8 cellular contexts compared by ENCODE assay signal in genomic region chr20:63627129-63627699, GRCh38. TPM values are rescaled to one million over a fixed set of nuclear protein-coding genes. Genes with fewer than 3 reads are reported as not detected.
DNase-seq lines count a peak whose midpoint lies in the region; ATAC-seq and TF ChIP-seq lines count a peak whose summit lies in the region.

No MANE protein-coding gene starts in this region.

- peak overlapping the region; percentile 95 for H3K27ac Mint-ChIP-seq in activated CD4-positive, alpha-beta T cell treated with anti-CD3 and anti-CD28 coated beads, Interleukin-2, amount 10 ng/mL, durations not matched to agents 7 days and 5 days

- H3K4me3 Mint-ChIP-seq in activated CD4-positive, alpha-beta T cell treated with anti-CD3 and anti-CD28 coated beads, Interleukin-2, amount 10 ng/mL, durations not matched to agents 7 days and 5 days = peak overlapping the region; percentile 94

- H3K36me3 ChIP-seq in BJ (ENCODE audit: control insufficient read depth, insufficient read depth, low read length) = no peaks in the 10 kb centered on the region
- peaks cover 0 to 4% of the 10 kb centered on the region in 2 donors for H3K36me3 ChIP-seq in left lung

- H3K27me3 ChIP-seq in BJ (ENCODE audit: control insufficient read depth, insufficient read depth, low read length) (no peaks in the 10 kb centered on the region), left lung (no peaks in the 10 kb centered on the region)

- no peaks in the 10 kb centered on the region for H3K9me3 ChIP-seq in left lung

- peaks cover 35% of the 10 kb centered on the region for H3K36me3 Mint-ChIP-seq in activated CD4-positive, alpha-beta T cell treated with anti-CD3 and anti-CD28 coated beads, Interleukin-2, amount 10 ng/mL, durations not matched to agents 7 days and 5 days (ENCODE audit: low read depth)

- peaks cover 7 to 32% of the 10 kb centered on the region in 2 donors for H3K4me1 ChIP-seq in left lung

- DNase-seq in BJ (ENCODE audit: low read depth) (peak; percentile 44), GM19238 (ENCODE audit: insufficient read length, low spot score) (peak; percentile 98), NCI-H524 treated with DMSO at 0.1 percent for 48 hours (lab: John Stamatoyannopoulos, UW) (peak; percentile 5), cortex of kidney (lab: John Stamatoyannopoulos, UW) (peak; percentile 39), left lung (peak; percentile 96 to 98)
- peak; percentile 94 for DNase-seq in activated CD4-positive, alpha-beta T cell treated with anti-CD3 and anti-CD28 coated beads, Interleukin-2, amount 10 ng/mL, durations not matched to agents 7 days and 5 days
- DNase-seq in stimulated activated CD4-positive, alpha-beta T cell treated with anti-CD3 and anti-CD28 coated beads, Interleukin-2, amount 100 ng/mL, for 24 hours = peak; percentile 94 to 95

- peak overlapping the region; percentile 90 to 97 for H3K27ac ChIP-seq in left lung

- peaks cover 48% of the 10 kb centered on the region for H3K4me1 Mint-ChIP-seq in activated CD4-positive, alpha-beta T cell treated with anti-CD3 and anti-CD28 coated beads, Interleukin-2, amount 10 ng/mL, durations not matched to agents 7 days and 5 days

- no peak for TF ChIP-seq CTCF in BJ (IDR thresholded peaks at IDR 0.05; ENCODE audit: insufficient read depth, low read depth, low read length)
- TF ChIP-seq CTCF in left lung (IDR thresholded peaks at IDR 0.05) = no peak

- H3K9me3 Mint-ChIP-seq in activated CD4-positive, alpha-beta T cell treated with anti-CD3 and anti-CD28 coated beads, Interleukin-2, amount 10 ng/mL, durations not matched to agents 7 days and 5 days = no peaks in the 10 kb centered on the region

- peak; percentile 76 for ATAC-seq in HG03432 (IDR thresholded peaks at IDR 0.05; ENCODE audit: unreplicated experiment)
- ATAC-seq in left lung = peak; percentile 92

- CTCF ChIA-PET in BJ (lab: Yijun Ruan, JAX) = interaction anchor here (1.1 kb wide), 1 partner anchor 89 kb away, joined by 4 read pairs; no protein-coding TSS in a partner anchor
- CTCF ChIA-PET in activated CD4-positive, alpha-beta T cell treated with anti-CD3 and anti-CD28 coated beads, Interleukin-2, amount 10 ng/mL, durations not matched to agents 7 days and 5 days (lab: Charles Lee) = interaction anchor here (0.5 to 1.8 kb wide), 3 partner anchors 15 to 90 kb away, joined by 3 to 10 read pairs (median 9); partner anchors contain the start of gene PTK6

- POLR2A ChIA-PET in BJ (lab: Charles Lee) = interaction anchor here (0.6 kb wide), 1 partner anchor 107 kb away, joined by 5 read pairs; no protein-coding TSS in a partner anchor
- POLR2A ChIA-PET in activated CD4-positive, alpha-beta T cell treated with anti-CD3 and anti-CD28 coated beads, Interleukin-2, amount 10 ng/mL, durations not matched to agents 7 days and 5 days (lab: Charles Lee) = interaction anchor here (0.6 to 1.1 kb wide), 4 partner anchors 8 to 706 kb away, joined by 3 to 5 read pairs (median 4); no protein-coding TSS in a partner anchor

- intact Hi-C loops in left lung (cut with DNase I) = no loop called here

- H3K27me3 Mint-ChIP-seq in activated CD4-positive, alpha-beta T cell treated with anti-CD3 and anti-CD28 coated beads, Interleukin-2, amount 10 ng/mL, durations not matched to agents 7 days and 5 days = no peaks in the 10 kb centered on the region

- H3K4me3 ChIP-seq in BJ (ENCODE audit: low read depth, low read length) (peak overlapping the region; percentile 95), left lung (peak overlapping the region; percentile 72 to 93)

RNA-seq across cellular contexts. Expression of gene GMEB2, which starts 0.3 kb away (rescaled TPM):
- 5.2 and 7.4 TPM in 2 replicates for polyA plus RNA-seq in BJ (2011; rRNA removed)
- polyA minus RNA-seq in BJ (2011; rRNA and poly(A)+ RNA removed) = 4.4 and 5.2 TPM in 2 replicates
- 10 to 100 TPM; 20.0 to 20.5 TPM for total RNA-seq in activated CD4-positive, alpha-beta T cell treated with anti-CD3 and anti-CD28 coated beads, Interleukin-2, amount 10 ng/mL, durations not matched to agents 7 days and 5 days
- total RNA-seq in left lung = 1 to 10 TPM; 8.1 to 9.8 TPM

RNA-seq across cellular contexts. Expression of gene STMN3, which starts 26.0 kb away (rescaled TPM):
- polyA plus RNA-seq in BJ (2011; rRNA removed) = 9.7 and 12.7 TPM in 2 replicates
- 4.4 and 4.8 TPM in 2 replicates for polyA minus RNA-seq in BJ (2011; rRNA and poly(A)+ RNA removed)
- total RNA-seq in activated CD4-positive, alpha-beta T cell treated with anti-CD3 and anti-CD28 coated beads, Interleukin-2, amount 10 ng/mL, durations not matched to agents 7 days and 5 days = 10 to 100 TPM; 49.4 to 54.4 TPM
- total RNA-seq in left lung = 10 to 100 TPM; 12.6 to 13.1 TPM

RNA-seq across cellular contexts. Expression of gene RTEL1, which starts 30.9 kb away (rescaled TPM):
- 13.6 and 18.3 TPM in 2 replicates for polyA plus RNA-seq in BJ (2011; rRNA removed)
- polyA minus RNA-seq in BJ (2011; rRNA and poly(A)+ RNA removed) = 18.6 and 27.2 TPM in 2 replicates
- total RNA-seq in activated CD4-positive, alpha-beta T cell treated with anti-CD3 and anti-CD28 coated beads, Interleukin-2, amount 10 ng/mL, durations not matched to agents 7 days and 5 days = 10 to 100 TPM; 53.3 to 58.9 TPM
- total RNA-seq in left lung = 10 to 100 TPM; 22.3 to 38.8 TPM

RNA-seq across cellular contexts. Expression of gene HELZ2, which starts 53.2 kb away (rescaled TPM):
- 4.3 and 7.9 TPM in 2 replicates for polyA plus RNA-seq in BJ (2011; rRNA removed)
- 12.8 and 15.2 TPM in 2 replicates for polyA minus RNA-seq in BJ (2011; rRNA and poly(A)+ RNA removed)
- 100 to 1,000 TPM in 1 of 2 experiments, 10 to 100 TPM in 1; 95.5 to 107 TPM for total RNA-seq in activated CD4-positive, alpha-beta T cell treated with anti-CD3 and anti-CD28 coated beads, Interleukin-2, amount 10 ng/mL, durations not matched to agents 7 days and 5 days
- total RNA-seq in left lung = 10 to 100 TPM; 45.8 to 53.3 TPM

Comparison
In these comparisons a context has a peak if more than half of its experiments do, and no peak if none do; other contexts are left out.
1. Peak in every context shown above with its lines: DNase-seq, ATAC-seq, H3K4me3 ChIP-seq and H3K27ac ChIP-seq.
2. DNase-seq: peak in every context shown above with its lines; median percentile 98 in GM19238; 97 in left lung; 94 in stimulated activated CD4-positive, alpha-beta T cell treated with anti-CD3 and anti-CD28 coated beads, Interleukin-2, amount 100 ng/mL, for 24 hours; 94 in activated CD4-positive, alpha-beta T cell treated with anti-CD3 and anti-CD28 coated beads, Interleukin-2, amount 10 ng/mL, durations not matched to agents 7 days and 5 days; 44 in BJ; 39 in cortex of kidney; 5 in NCI-H524 treated with DMSO at 0.1 percent for 48 hours.